Comparison of ENCODE assay signal across 10 cellular contexts in genomic region chr1:188782220-188782841, GRCh38.
A peak's percentile ranks its signal among the peaks of the same experiment; 100 is the strongest.
DNase-seq lines count a peak whose midpoint lies in the region; TF ChIP-seq lines count a peak whose summit lies in the region.
"Had no signal": no experiment of that assay in that cellular context is flagged by ENCODE, and none has a peak within 500 bp of the region (broad histone marks: within the 10 kb centered on the region; RNA-seq: fewer than 3 reads in every experiment).

No MANE protein-coding gene starts in this region.

- H4K91ac ChIP-seq in H9 (ENCODE audit: insufficient read length, low read depth, low read length) = no peak overlapping the region

- no peaks in the 10 kb centered on the region for H3K79me1 ChIP-seq in H9 (ENCODE audit: insufficient read depth, low read depth, low read length, poor library complexity, severe bottlenecking)

- TF ChIP-seq CTCF in H9 (conservative IDR thresholded peaks at IDR 0.05) (peak; percentile 79), colonic mucosa (IDR thresholded peaks at IDR 0.05) (no peak)

- no peak overlapping the region for H2BK5ac ChIP-seq in H9 (ENCODE audit: insufficient read length, low read length)

- intact Hi-C loops in colonic mucosa (cut with DNase I) = no loop called here

- H3K9me3 Mint-ChIP-seq in H9 = peaks cover 0 to 6% of the 10 kb centered on the region in 2 experiments; a peak in 2 of 5 replicates

- no peak overlapping the region for H2BK20ac ChIP-seq in H9 (ENCODE audit: low read depth, low read length, poor library complexity, severe bottlenecking)

- H3K4me1 ChIP-seq in H9 (ENCODE audit: insufficient read depth, low read length) = no peaks in the 10 kb centered on the region
- H3K4me1 ChIP-seq in Karpas-422 (ENCODE audit: low read length) = no peaks in the 10 kb centered on the region
- H3K4me1 ChIP-seq in colonic mucosa = no peaks in the 10 kb centered on the region
- H3K4me1 ChIP-seq: BLaER1 treated with 17β-estradiol and CSF1 and Interleukin-3, amounts not matched to agents 10 nM and 100 nM had no signal

- no peak overlapping the region for H3K4me3 Mint-ChIP-seq in H9
- H3K4me3 Mint-ChIP-seq: dendritic cell treated with granulocyte-macrophage colony-stimulating factor and Interleukin-4, amounts not matched to agents 40 ng/mL and 50 ng/mL, for 4 days had no signal

- H3K14ac ChIP-seq in H9 (ENCODE audit: insufficient read depth, low read length) = no peak overlapping the region

- H3T11ph ChIP-seq in H9 (ENCODE audit: low read length) = no peak overlapping the region

- H3K27me3 Mint-ChIP-seq in H9 (ENCODE audit: low read depth) = no peaks in the 10 kb centered on the region
- H3K27me3 Mint-ChIP-seq: dendritic cell treated with granulocyte-macrophage colony-stimulating factor and Interleukin-4, amounts not matched to agents 40 ng/mL and 50 ng/mL, for 4 days had no signal

- peak overlapping the region in 1 of 3 experiments; percentile 46; a peak in 1 of 7 replicates for H3K27ac Mint-ChIP-seq in H9
- H3K27ac Mint-ChIP-seq: dendritic cell treated with granulocyte-macrophage colony-stimulating factor and Interleukin-4, amounts not matched to agents 40 ng/mL and 50 ng/mL, for 4 days had no signal

- H3K23me2 ChIP-seq in H9 (ENCODE audit: insufficient read length, low read depth, low read length, poor library complexity, severe bottlenecking) = no peaks in the 10 kb centered on the region

- H3K36me3 Mint-ChIP-seq in H9 (ENCODE audit: insufficient read depth in 1 of 3, low read depth in 3 of 3) = peaks cover 0 to 6% (median 2%) of the 10 kb centered on the region in 3 experiments; a peak in 3 of 7 replicates

- H4K20me1 ChIP-seq in H9 (ENCODE audit: control insufficient read depth, insufficient read depth, insufficient read length) = no peaks in the 10 kb centered on the region
- no peaks in the 10 kb centered on the region for H4K20me1 ChIP-seq in Karpas-422 (ENCODE audit: insufficient read depth, low read depth, low read length)
- H4K20me1 ChIP-seq: BLaER1 treated with 17β-estradiol and CSF1 and Interleukin-3, amounts not matched to agents 10 nM and 100 nM had no signal

- H3K9me3 ChIP-seq in H9 (ENCODE audit: control insufficient read depth, low read depth, low read length) = no peaks in the 10 kb centered on the region
- peaks cover 24% of the 10 kb centered on the region; the same call in 1 of the 2 replicates for H3K9me3 ChIP-seq in Karpas-422 (ENCODE audit: low read length)
- H3K9me3 ChIP-seq in colonic mucosa = no peaks in the 10 kb centered on the region
- H3K9me3 ChIP-seq: BLaER1 treated with 17β-estradiol and CSF1 and Interleukin-3, amounts not matched to agents 10 nM and 100 nM had no signal

- H3K36me3 ChIP-seq in Karpas-422 (ENCODE audit: insufficient read depth, low read length) (no peaks in the 10 kb centered on the region), colonic mucosa (no peaks in the 10 kb centered on the region)
- H3K36me3 ChIP-seq: BLaER1 treated with 17β-estradiol and CSF1 and Interleukin-3, amounts not matched to agents 10 nM and 100 nM had no signal

- no CpG with 5 or more reads among the region's 6 CpGs for WGBS in H9 (ENCODE audit: extremely low coverage, insufficient read length, low lambda C conversion rate)

- H3K18ac ChIP-seq in H9 (ENCODE audit: insufficient read length, low read depth, low read length) = no peak overlapping the region

- no peak overlapping the region for H3K23ac ChIP-seq in H9 (ENCODE audit: insufficient read length, low read depth, low read length)

- no peak overlapping the region for H3K9ac ChIP-seq in H9 (ENCODE audit: extremely low read depth, insufficient read length, low read length)
- no peak overlapping the region for H3K9ac ChIP-seq in Karpas-422 (ENCODE audit: low read length)
- no peak overlapping the region for H3K9ac ChIP-seq in colonic mucosa (ENCODE audit: low read depth in 2 of 2, low read length in 2 of 2)
- H3K9ac ChIP-seq: BLaER1 treated with 17β-estradiol and CSF1 and Interleukin-3, amounts not matched to agents 10 nM and 100 nM had no signal

- H2BK12ac ChIP-seq in H9 (ENCODE audit: insufficient read length, low read depth, low read length) = no peak overlapping the region

- DNase-seq in NCI-H2227 (lab: John Stamatoyannopoulos, UW; ENCODE audit: unreplicated experiment) (peak; percentile 3), NCI-H2227 treated with DMSO at 0.1 percent for 48 hours (lab: John Stamatoyannopoulos, UW) (no peak), H9 (peak; percentile 61), Karpas-422 (peak; percentile 78), SW480 (ENCODE audit: low spot score) (peak; percentile 0), islet precursor cell (peak; percentile 76), colonic mucosa (no peak)
- DNase-seq in activated effector memory CD4-positive, alpha-beta T cell treated with Interleukin-2 at 50 U/mL for 16 hours = no peak

- no peak overlapping the region for H3K4me3 ChIP-seq in Karpas-422 (ENCODE audit: low read length)
- H3K4me3 ChIP-seq in colonic mucosa = no peak overlapping the region
- H3K4me3 ChIP-seq: BLaER1 treated with 17β-estradiol and CSF1 and Interleukin-3, amounts not matched to agents 10 nM and 100 nM had no signal

- no peak overlapping the region for H2BK15ac ChIP-seq in H9 (ENCODE audit: low read depth, low read length)

- no peak overlapping the region for H3K4ac ChIP-seq in H9 (ENCODE audit: low read depth, low read length)

- H3K79me2 ChIP-seq in H9 (ENCODE audit: insufficient read depth, low read length) (no peaks in the 10 kb centered on the region), Karpas-422 (ENCODE audit: low read length) (no peaks in the 10 kb centered on the region)

- H2AFZ ChIP-seq in H9 (ENCODE audit: low read length) (no peak overlapping the region), Karpas-422 (ENCODE audit: low read length) (no peak overlapping the region)

- no peaks in the 10 kb centered on the region for H3K9me2 ChIP-seq in Karpas-422 (replicated peaks; ENCODE audit: insufficient read depth, low read length)

- H4K8ac ChIP-seq in H9 (replicated peaks; ENCODE audit: insufficient read length, low read depth, low read length) = no peak overlapping the region

- H2AK5ac ChIP-seq in H9 (ENCODE audit: insufficient read length, low read length) = no peak overlapping the region

- no peak overlapping the region for H2BK120ac ChIP-seq in H9 (ENCODE audit: low read depth, low read length, poor library complexity, severe bottlenecking)

- H3K4me1 Mint-ChIP-seq in H9 = 0 out of 4 replicates have a peak, but pooled peaks cover 0 to 2% of the 10 kb centered on the region in 2 experiments

- no peak overlapping the region for H4K5ac ChIP-seq in H9 (ENCODE audit: insufficient read length, low read depth, low read length)

- H3K27me3 ChIP-seq in H9 (ENCODE audit: insufficient read depth, low read length) (no peaks in the 10 kb centered on the region), Karpas-422 (ENCODE audit: low read length) (no peaks in the 10 kb centered on the region), colonic mucosa (no peaks in the 10 kb centered on the region)
- H3K27me3 ChIP-seq: BLaER1 treated with 17β-estradiol and CSF1 and Interleukin-3, amounts not matched to agents 10 nM and 100 nM had no signal

- H3K4me2 ChIP-seq in H9 (ENCODE audit: insufficient read depth, insufficient read length, low read length) = no peak overlapping the region
- no peak overlapping the region for H3K4me2 ChIP-seq in Karpas-422 (ENCODE audit: low read depth, low read length, poor library complexity, severe bottlenecking)
- H3K4me2 ChIP-seq: BLaER1 treated with 17β-estradiol and CSF1 and Interleukin-3, amounts not matched to agents 10 nM and 100 nM had no signal

- H3K27ac ChIP-seq in H9 (ENCODE audit: insufficient read length, low read depth, low read length) = no peak overlapping the region
- H3K27ac ChIP-seq in Karpas-422 (ENCODE audit: low read length) = no peak overlapping the region
- H3K27ac ChIP-seq in colonic mucosa = no peak overlapping the region
- H3K27ac ChIP-seq: BLaER1 treated with 17β-estradiol and CSF1 and Interleukin-3, amounts not matched to agents 10 nM and 100 nM had no signal

- no peak overlapping the region for H3K56ac ChIP-seq in H9 (ENCODE audit: insufficient read length, low read depth, low read length)

Comparison
In these comparisons a context has a peak if more than half of its experiments do, and no peak if none do; other contexts are left out.
1. DNase-seq: peak in NCI-H2227 (single experiment), H9 (single experiment), Karpas-422 (single experiment), SW480 (single experiment) and islet precursor cell (single experiment); none in NCI-H2227 treated with DMSO at 0.1 percent for 48 hours (single experiment), activated effector memory CD4-positive, alpha-beta T cell treated with Interleukin-2 at 50 U/mL for 16 hours (single experiment) and colonic mucosa (single experiment).